1 cellular context compared by ENCODE assay signal in genomic region chr5:133930061-133930823, GRCh38.
TF ChIP-seq lines count a peak whose summit lies in the region.

No MANE protein-coding gene starts in this region.

TF ChIP-seq in K562, 482 proteins besides CTCF, POLR2A, EP300 and RAD21 (continued from another document and continues in another):
- TF ChIP-seq ZBTB17 (CRISPR knock-in tag; IDR thresholded peaks at IDR 0.05) (peak; percentile 65; the same call in 1 of the 2 replicates), HNRNPL (IDR thresholded peaks at IDR 0.05; ENCODE audit: low read depth, low read length) (no peak), HINFP (tag; conservative IDR thresholded peaks at IDR 0.05; ENCODE audit: low read depth) (no peak), CEBPG (CRISPR knock-in tag; IDR thresholded peaks at IDR 0.05) (no peak), CEBPG (tag; conservative IDR thresholded peaks at IDR 0.05 in 1 of 2, IDR thresholded peaks at IDR 0.05 in 1 of 2) (no peak), SAFB (IDR thresholded peaks at IDR 0.05; ENCODE audit: borderline replicate concordance, low read depth, low read length) (no peak), NR2F6 (CRISPR knock-in tag; IDR thresholded peaks at IDR 0.05) (no peak), SREBF1 (IDR thresholded peaks at IDR 0.05; ENCODE audit: borderline replicate concordance, low read depth, low read length) (no peak), XRCC3 (IDR thresholded peaks at IDR 0.05) (no peak), NFIC (IDR thresholded peaks at IDR 0.05) (peak; percentile 56), POLR2H (tag; IDR thresholded peaks at IDR 0.05; ENCODE audit: low read depth) (no peak), CHD7 (IDR thresholded peaks at IDR 0.05; ENCODE audit: low read depth, low read length) (no peak), ATF7 (IDR thresholded peaks at IDR 0.05) (peak; percentile 44; the same call in 1 of the 2 replicates), NFE2 (IDR thresholded peaks at IDR 0.05; ENCODE audit: low read depth) (no peak), BMI1 (IDR thresholded peaks at IDR 0.05; ENCODE audit: low read length) (no peak), ARID3A (IDR thresholded peaks at IDR 0.05; ENCODE audit: borderline replicate concordance, low read depth, low read length) (no peak), TAF15 (IDR thresholded peaks at IDR 0.05; ENCODE audit: low read depth, low read length) (no peak), MBD1 (CRISPR knock-in tag; IDR thresholded peaks at IDR 0.05) (no peak), YBX1 (IDR thresholded peaks at IDR 0.05) (no peak), KHSRP (IDR thresholded peaks at IDR 0.05) (no peak), GTF2A2 (tag; IDR thresholded peaks at IDR 0.05) (no peak), NFYB (IDR thresholded peaks at IDR 0.05; ENCODE audit: extremely low read depth, insufficient read length) (no peak), ZEB2 (IDR thresholded peaks at IDR 0.05) (peak; percentile 62), PBX2 (CRISPR knock-in tag; IDR thresholded peaks at IDR 0.05; ENCODE audit: low read depth) (peak; percentile 53), PBX2 (tag; conservative IDR thresholded peaks at IDR 0.05; ENCODE audit: low read depth) (peak; percentile 96), NR3C1 (CRISPR knock-in tag; IDR thresholded peaks at IDR 0.05) (no peak), ZNF232 (CRISPR knock-in tag; IDR thresholded peaks at IDR 0.05) (no peak), HDAC3 (IDR thresholded peaks at IDR 0.05; ENCODE audit: borderline replicate concordance, partially characterized antibody) (no peak), CREB1 (IDR thresholded peaks at IDR 0.05) (peak; percentile 36; the same call in 1 of the 2 replicates), CREB1 (CRISPR knock-in tag; IDR thresholded peaks at IDR 0.05) (peak; percentile 72; the same call in 1 of the 2 replicates), ZNF592 (IDR thresholded peaks at IDR 0.05) (peak; percentile 77), ZC3H11A (IDR thresholded peaks at IDR 0.05; ENCODE audit: low read depth, low read length) (no peak), MTA1 (IDR thresholded peaks at IDR 0.05; ENCODE audit: borderline replicate concordance) (peak; percentile 40; the same call in 1 of the 2 replicates), IRF2 (CRISPR knock-in tag; IDR thresholded peaks at IDR 0.05) (no peak), CBFB (CRISPR knock-in tag; IDR thresholded peaks at IDR 0.05) (peak; percentile 67; the same call in 1 of the 2 replicates)
